ENCODE assay signal across 16 cellular contexts in the genomic region with DNA sequence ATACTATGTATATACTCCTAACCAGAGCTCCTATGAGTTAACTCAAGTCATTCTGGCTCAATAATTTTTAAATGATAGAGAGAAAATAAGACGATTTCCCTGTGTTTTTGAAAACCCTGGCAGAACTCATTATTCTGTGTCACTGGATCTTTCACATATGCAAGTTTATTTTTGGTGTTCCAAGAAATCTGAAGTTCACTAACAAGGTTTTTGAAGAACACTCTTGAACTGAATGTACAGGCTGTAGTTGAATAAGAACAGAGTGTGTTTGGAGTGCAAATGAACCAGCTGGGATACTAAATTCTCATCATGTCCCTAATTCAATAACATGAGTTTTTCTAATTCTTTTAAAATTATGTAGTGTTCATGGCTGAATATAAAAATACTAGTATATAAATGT.
DNase-seq lines count a peak whose midpoint lies in the region; ATAC-seq lines count a peak whose summit lies in the region.
"Had no signal": no experiment of that assay in that cellular context is flagged by ENCODE, and none has a peak within 500 bp of the region (broad histone marks: within the 10 kb centered on the region; RNA-seq: fewer than 3 reads in every experiment).

No MANE protein-coding gene starts in this region.

- peak; percentile 27 for DNase-seq in midbrain (lab: John Stamatoyannopoulos, UW)
- peak; percentile 76 for DNase-seq in superior temporal gyrus (ENCODE audit: extremely low spot score)
- DNase-seq in activated gamma-delta T cell (lab: John Stamatoyannopoulos, UW): no peak
- DNase-seq: 8988T; ACHN; Caco-2; Calu3; CD4-positive, alpha-beta T cell; CD8-positive, alpha-beta T cell; DMS79 treated with DMSO at 0.1 percent for 48 hours; GF-D8 had no signal

- ATAC-seq in HG02884 (IDR thresholded peaks at IDR 0.05; ENCODE audit: unreplicated experiment): no peak
- no peak for ATAC-seq in HG02970 (IDR thresholded peaks at IDR 0.05; ENCODE audit: low FRiP score, unreplicated experiment)
- ATAC-seq: CD8-positive, alpha-beta T cell had no signal

- H3K27ac ChIP-seq in angular gyrus (ENCODE audit: low read depth, low read length): peak overlapping the region; percentile 40
- H3K27ac ChIP-seq: BLaER1 treated with 17β-estradiol and CSF1 and Interleukin-3, amounts not matched to agents 10 nM and 100 nM; C4-2B had no signal
